8 cellular contexts compared by ENCODE assay signal in the genomic region with DNA sequence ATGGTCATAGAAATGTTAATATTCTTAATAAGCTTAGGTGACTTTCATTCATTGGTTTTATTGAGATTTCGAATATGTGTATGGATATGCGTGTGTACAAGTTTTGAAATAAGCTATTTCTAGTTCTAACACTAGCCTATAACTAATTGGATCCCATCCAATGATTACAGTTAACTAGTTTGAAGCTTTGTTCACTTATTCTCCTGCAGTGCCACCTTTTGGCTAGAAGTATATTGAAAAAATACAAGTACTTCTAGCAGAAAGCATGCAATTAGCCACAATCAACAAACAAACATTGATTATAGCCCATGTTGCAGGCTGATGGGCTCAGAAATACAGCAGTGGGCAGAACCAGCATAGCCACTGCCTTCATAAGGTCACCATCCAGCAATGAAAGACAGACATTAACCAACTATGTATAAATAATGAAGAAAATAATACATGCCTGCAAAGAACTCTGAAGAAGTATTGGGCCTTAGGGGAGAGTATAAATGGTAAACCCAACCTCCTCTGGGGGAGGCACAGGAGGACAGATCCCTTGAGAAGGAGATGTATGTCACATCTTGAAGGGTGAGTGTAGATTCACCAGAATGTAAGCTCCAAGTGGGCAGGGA. TPM values are rescaled to one million over a fixed set of nuclear protein-coding genes. Genes with fewer than 3 reads are reported as not detected.
DNase-seq lines count a peak whose midpoint lies in the region; ATAC-seq and TF ChIP-seq lines count a peak whose summit lies in the region.

No MANE protein-coding gene starts in this region.

- peaks cover 6% of the 10 kb centered on the region for H3K4me1 Mint-ChIP-seq in nephron progenitor cell
- H3K4me1 Mint-ChIP-seq in T-cell, result no peaks in the 10 kb centered on the region

- peaks cover 9% of the 10 kb centered on the region for H3K9me3 ChIP-seq in mammary epithelial cell (replicated peaks; ENCODE audit: insufficient read depth, low read length)

- H3K27me3 Mint-ChIP-seq in nephron progenitor cell (ENCODE audit: low read depth, poor library complexity) (peaks cover 58% of the 10 kb centered on the region), T-cell (peaks cover 21 to 24% of the 10 kb centered on the region in 2 donors)

- no peaks in the 10 kb centered on the region for H3K79me2 ChIP-seq in mammary epithelial cell (ENCODE audit: insufficient read depth, low read length)

- no peak overlapping the region for H2AFZ ChIP-seq in mammary epithelial cell (ENCODE audit: low read depth, low read length)

- no peaks in the 10 kb centered on the region for H3K36me3 ChIP-seq in mammary epithelial cell (ENCODE audit: insufficient read depth, low read length)

- CTCF ChIA-PET in mammary epithelial cell (lab: Charles Lee; ENCODE audit: low non-redundant PET) (interaction anchor here (0.6 kb wide), 1 partner anchor 712 kb away, joined by 4 read pairs; no protein-coding TSS in a partner anchor), T-cell (lab: Charles Lee) (interaction anchor here in 1 of 2 donors (0.6 kb wide), 1 partner anchor 12 kb away, joined by 3 read pairs; no protein-coding TSS in a partner anchor)

- H3K4me1 ChIP-seq in mammary epithelial cell (ENCODE audit: insufficient read depth, low read length), result no peaks in the 10 kb centered on the region

- peak; percentile 40 for DNase-seq in NCI-H510A treated with DMSO at 0.1 percent for 48 hours (lab: John Stamatoyannopoulos, UW)
- DNase-seq in NCI-H510A (lab: John Stamatoyannopoulos, UW), result no peak
- peak; percentile 29 for DNase-seq in NCI-H2171 (lab: John Stamatoyannopoulos, UW)
- DNase-seq in mammary epithelial cell, result peak; percentile 20
- no peak for DNase-seq in nephron progenitor cell
- no peak for DNase-seq in stimulated activated naive CD4-positive, alpha-beta T cell treated with Interleukin-2 at 50 U/mL for 16 hours (lab: John Stamatoyannopoulos, UW)
- DNase-seq in T-cell, result no peak
- no peak for DNase-seq in D341Med (ENCODE audit: low spot score)

- H3K4me3 ChIP-seq in mammary epithelial cell (replicated peaks in 1 of 3; ENCODE audit: insufficient read depth in 1 of 3, low read depth in 2 of 3, low read length in 3 of 3), result no peak overlapping the region

- no peak for ATAC-seq in T-cell (replicated peaks in 1 of 4)

- no peak overlapping the region for H3K9ac ChIP-seq in mammary epithelial cell (ENCODE audit: insufficient read depth, low read length)

- WGBS in mammary epithelial cell (ENCODE audit: low coverage, missing lambda C conversion rate), result 7% methylated on average over 2 of the region's 2 CpGs

- intact Hi-C loops in mammary epithelial cell (cut with micrococcal nuclease), result loop anchor here (1.0 to 10.0 kb wide), 3 partner anchors 114 to 1180 kb away; no protein-coding TSS in a partner anchor

- H3K4me3 Mint-ChIP-seq in nephron progenitor cell (no peak overlapping the region), T-cell (no peak overlapping the region)

- H3K27ac Mint-ChIP-seq in nephron progenitor cell (no peak overlapping the region), T-cell (no peak overlapping the region)

- H3K9me3 Mint-ChIP-seq in nephron progenitor cell, result no peaks in the 10 kb centered on the region
- no peaks in the 10 kb centered on the region for H3K9me3 Mint-ChIP-seq in T-cell

- TF ChIP-seq CTCF in mammary epithelial cell (conservative IDR thresholded peaks at IDR 0.05 in 1 of 2, IDR thresholded peaks at IDR 0.05 in 1 of 2; ENCODE audit: extremely low read depth in 1 of 2, insufficient read depth in 1 of 2, low read depth in 1 of 2, low read length in 2 of 2), result peak; percentile 15 to 32
- peak; percentile 60 for TF ChIP-seq CTCF in nephron progenitor cell (IDR thresholded peaks at IDR 0.05)

- H3K4me2 ChIP-seq in mammary epithelial cell (ENCODE audit: insufficient read depth, low read depth, low read length), result no peak overlapping the region

- BruUV-seq in mammary epithelial cell (replicated peaks; lab: Mats Ljungman, UMichigan), result no TSS peak

- dilution Hi-C loops in mammary epithelial cell (cut with HindIII; ENCODE audit: low sequenced_read_pairs), result no loop called here

- H3K27ac ChIP-seq in mammary epithelial cell (ENCODE audit: insufficient read depth, low read depth, low read length), result no peak overlapping the region

- H3K36me3 Mint-ChIP-seq in nephron progenitor cell (ENCODE audit: low read depth) (no peaks in the 10 kb centered on the region), T-cell (no peaks in the 10 kb centered on the region)

- POLR2A ChIA-PET in T-cell (lab: Charles Lee), result no interaction called here

- H4K20me1 ChIP-seq in mammary epithelial cell (ENCODE audit: insufficient read depth, low read length), result no peaks in the 10 kb centered on the region

- H3K27me3 ChIP-seq in mammary epithelial cell (ENCODE audit: insufficient read depth, low read length), result no peaks in the 10 kb centered on the region

- in situ Hi-C loops in mammary epithelial cell (cut with MboI; ENCODE audit: low sequenced_read_pairs in 2 of 2), result no loop called here

RNA-seq across cellular contexts. Expression of a gene that starts 5.1 kb away (rescaled TPM):
- total RNA-seq in mammary epithelial cell, result 1 to 10 TPM in 1 of 2 donors, not detected in 1; 1.3 TPM
- not detected for polyA plus RNA-seq in mammary epithelial cell
- polyA minus RNA-seq in mammary epithelial cell, result not detected
- under 1 TPM in 4 of 5 donors, not detected in 1; 0.05 to 0.90 (median 0.21) TPM for total RNA-seq in T-cell

Comparison
In these comparisons a context has a peak if more than half of its experiments do, and no peak if none do; other contexts are left out.
1. DNase-seq: peak in NCI-H510A treated with DMSO at 0.1 percent for 48 hours (single experiment), NCI-H2171 (single experiment) and mammary epithelial cell (single experiment); none in NCI-H510A (single experiment), nephron progenitor cell (single experiment), stimulated activated naive CD4-positive, alpha-beta T cell treated with Interleukin-2 at 50 U/mL for 16 hours (single experiment), T-cell (0 of 34) and D341Med (single experiment).